ENCODE assay signal across 32 cellular contexts in the genomic region with DNA sequence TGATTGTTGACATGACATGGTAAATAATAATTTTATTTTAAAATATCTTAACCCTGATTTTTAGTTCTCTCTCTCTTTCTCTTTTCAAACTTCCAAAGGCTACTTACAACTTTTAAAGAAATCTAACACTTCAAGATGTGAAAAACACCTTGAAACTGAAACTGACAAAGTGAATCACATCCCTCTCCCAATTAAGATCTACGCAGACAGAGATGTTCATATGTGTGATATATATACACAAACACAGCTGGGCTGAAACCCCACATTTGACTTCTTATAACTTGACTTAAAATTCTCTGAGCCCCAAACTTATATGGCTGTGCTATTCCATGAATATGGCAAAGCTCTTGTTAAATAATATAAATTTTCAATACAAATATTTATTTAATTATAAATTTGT.
"Had no signal": no experiment of that assay in that cellular context is flagged by ENCODE, and none has a peak within 500 bp of the region (broad histone marks: within the 10 kb centered on the region; RNA-seq: fewer than 3 reads in every experiment).

No MANE protein-coding gene starts in this region.

- H3K27ac ChIP-seq: adrenal gland, ascending aorta, body of pancreas, brain microvascular endothelial cell, breast epithelium, cardiac muscle cell had no signal

- ATAC-seq: activated naive CD4-positive, alpha-beta T cell treated with anti-CD3 and anti-CD28 coated beads, Interleukin-2, amount 50 U/mL, for 72 hours; activated naive CD8-positive, alpha-beta T cell treated with anti-CD3 and anti-CD28 coated beads, Interleukin-2, amount 50 U/mL, for 24 hours; activated T-cell treated with anti-CD3 and anti-CD28 coated beads, Interleukin-2, amount 50 U/mL, for 4 hours; activated T-cell treated with anti-CD3 and anti-CD28 coated beads, Interleukin-2, amount 50 U/mL, for 72 hours; activated T-helper 17 cell treated with anti-CD3 and anti-CD28 coated beads, Interleukin-2, amount 50 U/mL, for 72 hours; body of pancreas had no signal

- H3K4me3 ChIP-seq: adrenal gland, ascending aorta, body of pancreas, breast epithelium, cardiac muscle cell had no signal

- H3K9me3 ChIP-seq: adrenal gland, ascending aorta, body of pancreas, breast epithelium had no signal

- H3K27me3 ChIP-seq: adrenal gland, ascending aorta, body of pancreas, brain microvascular endothelial cell, breast epithelium, cardiac muscle cell had no signal

- H3K4me1 ChIP-seq: adrenal gland, ascending aorta, body of pancreas, breast epithelium had no signal

- DNase-seq: activated effector memory CD4-positive, alpha-beta T cell treated with anti-CD3 and anti-CD28 coated beads, Interleukin-2, amount 50 U/mL, for 16 hours; activated effector memory CD4-positive, alpha-beta T cell treated with Interleukin-2 at 50 U/mL for 16 hours; activated gamma-delta T cell; activated gamma-delta T cell treated with Interleukin-2 at 50 U/mL for 16 hours; activated naive CD4-positive, alpha-beta T cell; activated naive CD4-positive, alpha-beta T cell treated with anti-CD3 and anti-CD28 coated beads for 36 hours; activated naive CD4-positive, alpha-beta T cell treated with anti-CD3 and anti-CD28 coated beads, Interleukin-2, amount 10 ng/mL, durations not matched to agents 7 days and 5 days; activated naive CD4-positive, alpha-beta T cell treated with anti-CD3 and anti-CD28 coated beads, Interleukin-2, amount 50 U/mL, for 16 hours; activated naive CD4-positive, alpha-beta T cell treated with Interleukin-2 at 50 U/mL for 16 hours; activated naive CD8-positive, alpha-beta T cell treated with anti-CD3 and anti-CD28 coated beads for 36 hours; activated naive CD8-positive, alpha-beta T cell treated with anti-CD3 and anti-CD28 coated beads, Interleukin-2, amount 10 ng/mL, durations not matched to agents 7 days and 5 days; activated naive CD8-positive, alpha-beta T cell treated with anti-CD3 and anti-CD28 coated beads, Interleukin-2, amount 50 U/mL, for 24 hours; activated T-cell treated with anti-CD3 and anti-CD28 coated beads, Interleukin-2, amount 50 U/mL, for 4 hours; activated T-cell treated with anti-CD3 and anti-CD28 coated beads, Interleukin-2, amount 50 U/mL, for 48 hours; activated T-cell treated with anti-CD3 and anti-CD28 coated beads, Interleukin-2, amount 50 U/mL, for 72 hours; adrenal gland; amniotic stem cell; amygdala; anterior cingulate cortex; aorta; body of pancreas; brain microvascular endothelial cell; caudate nucleus; central memory CD4-positive, alpha-beta T cell; cerebellar nuclear complex had no signal

- FAIRE-seq: astrocyte, bronchial epithelial cell had no signal

- H3K36me3 ChIP-seq: adrenal gland, ascending aorta, brain microvascular endothelial cell, breast epithelium, cardiac muscle cell had no signal
